1 cellular context compared by ENCODE assay signal in the genomic region with DNA sequence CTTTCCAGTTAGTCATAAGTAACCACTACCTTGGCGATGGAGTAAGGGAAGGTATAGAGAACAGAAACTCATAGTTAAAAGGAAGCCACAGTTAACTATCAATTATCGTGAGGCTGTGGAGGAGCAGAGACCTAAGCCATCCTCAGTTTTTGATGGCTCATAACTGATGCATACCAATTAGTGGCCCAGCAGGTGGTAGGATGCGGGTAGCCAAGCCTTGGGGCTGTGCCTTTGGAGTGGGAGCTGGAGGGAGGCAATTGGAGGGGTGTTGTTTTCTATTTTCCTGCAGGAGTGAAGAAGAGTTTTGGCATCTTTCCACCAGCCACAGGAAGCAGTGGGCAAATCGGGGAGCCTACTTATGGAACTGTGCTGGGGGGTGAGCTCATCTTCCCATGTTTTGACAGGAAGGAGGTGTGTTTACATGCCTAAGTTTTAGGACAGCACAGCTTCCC.
TF ChIP-seq lines count a peak whose summit lies in the region.

No MANE protein-coding gene starts in this region.

TF ChIP-seq in GM12878, 131 proteins besides CTCF, POLR2A, EP300 and RAD21 (continued from another document):
- TF ChIP-seq, protein P1, sequence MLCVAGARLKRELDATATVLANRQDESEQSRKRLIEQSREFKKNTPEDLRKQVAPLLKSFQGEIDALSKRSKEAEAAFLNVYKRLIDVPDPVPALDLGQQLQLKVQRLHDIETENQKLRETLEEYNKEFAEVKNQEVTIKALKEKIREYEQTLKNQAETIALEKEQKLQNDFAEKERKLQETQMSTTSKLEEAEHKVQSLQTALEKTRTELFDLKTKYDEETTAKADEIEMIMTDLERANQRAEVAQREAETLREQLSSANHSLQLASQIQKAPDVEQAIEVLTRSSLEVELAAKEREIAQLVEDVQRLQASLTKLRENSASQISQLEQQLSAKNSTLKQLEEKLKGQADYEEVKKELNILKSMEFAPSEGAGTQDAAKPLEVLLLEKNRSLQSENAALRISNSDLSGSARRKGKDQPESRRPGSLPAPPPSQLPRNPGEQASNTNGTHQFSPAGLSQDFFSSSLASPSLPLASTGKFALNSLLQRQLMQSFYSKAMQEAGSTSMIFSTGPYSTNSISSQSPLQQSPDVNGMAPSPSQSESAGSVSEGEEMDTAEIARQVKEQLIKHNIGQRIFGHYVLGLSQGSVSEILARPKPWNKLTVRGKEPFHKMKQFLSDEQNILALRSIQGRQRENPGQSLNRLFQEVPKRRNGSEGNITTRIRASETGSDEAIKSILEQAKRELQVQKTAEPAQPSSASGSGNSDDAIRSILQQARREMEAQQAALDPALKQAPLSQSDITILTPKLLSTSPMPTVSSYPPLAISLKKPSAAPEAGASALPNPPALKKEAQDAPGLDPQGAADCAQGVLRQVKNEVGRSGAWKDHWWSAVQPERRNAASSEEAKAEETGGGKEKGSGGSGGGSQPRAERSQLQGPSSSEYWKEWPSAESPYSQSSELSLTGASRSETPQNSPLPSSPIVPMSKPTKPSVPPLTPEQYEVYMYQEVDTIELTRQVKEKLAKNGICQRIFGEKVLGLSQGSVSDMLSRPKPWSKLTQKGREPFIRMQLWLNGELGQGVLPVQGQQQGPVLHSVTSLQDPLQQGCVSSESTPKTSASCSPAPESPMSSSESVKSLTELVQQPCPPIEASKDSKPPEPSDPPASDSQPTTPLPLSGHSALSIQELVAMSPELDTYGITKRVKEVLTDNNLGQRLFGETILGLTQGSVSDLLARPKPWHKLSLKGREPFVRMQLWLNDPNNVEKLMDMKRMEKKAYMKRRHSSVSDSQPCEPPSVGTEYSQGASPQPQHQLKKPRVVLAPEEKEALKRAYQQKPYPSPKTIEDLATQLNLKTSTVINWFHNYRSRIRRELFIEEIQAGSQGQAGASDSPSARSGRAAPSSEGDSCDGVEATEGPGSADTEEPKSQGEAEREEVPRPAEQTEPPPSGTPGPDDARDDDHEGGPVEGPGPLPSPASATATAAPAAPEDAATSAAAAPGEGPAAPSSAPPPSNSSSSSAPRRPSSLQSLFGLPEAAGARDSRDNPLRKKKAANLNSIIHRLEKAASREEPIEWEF (IDR thresholded peaks at IDR 0.05; ENCODE audit: insufficient replicate concordance, low read depth, low read length): peak; percentile 35
- TF ChIP-seq POU2F2 (IDR thresholded peaks at IDR 0.05; ENCODE audit: borderline replicate concordance, low read depth, low read length) (peak; percentile 16; the same call in 1 of the 3 replicates), YY1 (IDR thresholded peaks at IDR 0.05; ENCODE audit: low read depth, low read length) (no peak)
